ENCODE assay signal across 10 cellular contexts in genomic region chr7:24936121-24936824, GRCh38. TPM values are rescaled to one million over a fixed set of nuclear protein-coding genes. Genes with fewer than 3 reads are reported as not detected.
DNase-seq lines count a peak whose midpoint lies in the region; ATAC-seq and TF ChIP-seq lines count a peak whose summit lies in the region.
"Had no signal": no experiment of that assay in that cellular context is flagged by ENCODE, and none has a peak within 500 bp of the region (broad histone marks: within the 10 kb centered on the region; RNA-seq: fewer than 3 reads in every experiment).

No MANE protein-coding gene starts in this region.

- H3K36me3 ChIP-seq in A673 (ENCODE audit: insufficient read depth, low read length, poor library complexity, severe bottlenecking): no peaks in the 10 kb centered on the region

- H3K9me3 ChIP-seq in A673 (ENCODE audit: low read depth, low read length, poor library complexity, severe bottlenecking): no peaks in the 10 kb centered on the region
- H3K9me3 ChIP-seq: spleen had no signal

- CTCF ChIA-PET in A673 (lab: Charles Lee): no interaction called here

- no peak overlapping the region for H3K4me3 ChIP-seq in A673 (ENCODE audit: low read depth, low read length, poor library complexity, severe bottlenecking)
- H3K4me3 ChIP-seq: spleen had no signal

- no peaks in the 10 kb centered on the region for H3K27me3 ChIP-seq in A673 (replicated peaks; ENCODE audit: insufficient read depth, low read depth, low read length, poor library complexity)
- H3K27me3 ChIP-seq: spleen had no signal

- POLR2A ChIA-PET in A673 (lab: Charles Lee; ENCODE audit: low non-redundant PET): no interaction called here

- H3K36me3 Mint-ChIP-seq in activated T-helper 1 cell treated with anti-CD3 and anti-CD28 coated beads, Interleukin-12 subunit alpha, Interleukin-12 subunit beta, Interleukin-2, Interleukin-4 antibody, amounts not matched to agents 30 ng/mL and 10 ng/mL and 1 ng/mL, durations not matched to agents 14 hours and 24 hours and 36 hours (ENCODE audit: low read depth): peaks cover 40% of the 10 kb centered on the region

- BruUV-seq in A673 (replicated peaks; lab: Mats Ljungman, UMichigan): no TSS peak

- TF ChIP-seq CTCF in A673 (conservative IDR thresholded peaks at IDR 0.05; ENCODE audit: low read depth, low read length): no peak

- H3K4me3 Mint-ChIP-seq in activated T-helper 1 cell treated with anti-CD3 and anti-CD28 coated beads, Interleukin-12 subunit alpha, Interleukin-12 subunit beta, Interleukin-2, Interleukin-4 antibody, amounts not matched to agents 30 ng/mL and 10 ng/mL and 1 ng/mL, durations not matched to agents 14 hours and 24 hours and 36 hours: peak overlapping the region; percentile 1

- peaks cover 16% of the 10 kb centered on the region for H3K9me3 Mint-ChIP-seq in activated T-helper 1 cell treated with anti-CD3 and anti-CD28 coated beads, Interleukin-12 subunit alpha, Interleukin-12 subunit beta, Interleukin-2, Interleukin-4 antibody, amounts not matched to agents 30 ng/mL and 10 ng/mL and 1 ng/mL, durations not matched to agents 14 hours and 24 hours and 36 hours

- DNase-seq in A673 (ENCODE audit: low spot score) (peak; percentile 34), GM19238 (ENCODE audit: insufficient read length, low spot score) (peak; percentile 22), germinal center (ENCODE audit: low spot score) (no peak), NCI-H2029 (lab: John Stamatoyannopoulos, UW) (no peak), GF-D8 (lab: John Stamatoyannopoulos, UW) (no peak)
- DNase-seq in activated T-helper 1 cell treated with anti-CD3 and anti-CD28 coated beads, Interleukin-12 subunit alpha, Interleukin-12 subunit beta, Interleukin-2, Interleukin-4 antibody, amounts not matched to agents 30 ng/mL and 10 ng/mL and 1 ng/mL, durations not matched to agents 14 hours and 24 hours and 36 hours (ENCODE audit: low spot score): no peak
- DNase-seq in activated naive CD4-positive, alpha-beta T cell treated with Interleukin-2 at 50 U/mL for 16 hours: no peak
- DNase-seq: SHP77 treated with DMSO at 0.1 percent for 48 hours, spleen had no signal

- ATAC-seq in HG03060 (IDR thresholded peaks at IDR 0.05; ENCODE audit: low read depth, unreplicated experiment): peak; percentile 57

- no peak overlapping the region for H3K27ac ChIP-seq in A673 (ENCODE audit: low read depth, low read length, poor library complexity, severe bottlenecking)

- H3K27me3 Mint-ChIP-seq in activated T-helper 1 cell treated with anti-CD3 and anti-CD28 coated beads, Interleukin-12 subunit alpha, Interleukin-12 subunit beta, Interleukin-2, Interleukin-4 antibody, amounts not matched to agents 30 ng/mL and 10 ng/mL and 1 ng/mL, durations not matched to agents 14 hours and 24 hours and 36 hours (ENCODE audit: insufficient read depth): no peaks in the 10 kb centered on the region

- peak overlapping the region; percentile 3 for H3K27ac Mint-ChIP-seq in activated T-helper 1 cell treated with anti-CD3 and anti-CD28 coated beads, Interleukin-12 subunit alpha, Interleukin-12 subunit beta, Interleukin-2, Interleukin-4 antibody, amounts not matched to agents 30 ng/mL and 10 ng/mL and 1 ng/mL, durations not matched to agents 14 hours and 24 hours and 36 hours

- peaks cover 25% of the 10 kb centered on the region for H3K4me1 ChIP-seq in A673 (ENCODE audit: insufficient read depth, low read length, poor library complexity, severe bottlenecking)

- H3K4me1 Mint-ChIP-seq in activated T-helper 1 cell treated with anti-CD3 and anti-CD28 coated beads, Interleukin-12 subunit alpha, Interleukin-12 subunit beta, Interleukin-2, Interleukin-4 antibody, amounts not matched to agents 30 ng/mL and 10 ng/mL and 1 ng/mL, durations not matched to agents 14 hours and 24 hours and 36 hours (ENCODE audit: low read depth): peaks cover 73% of the 10 kb centered on the region

- intact Hi-C loops in A673 (cut with micrococcal nuclease; ENCODE audit: unreplicated experiment): no loop called here
- intact Hi-C loops in activated T-helper 1 cell treated with anti-CD3 and anti-CD28 coated beads, Interleukin-12 subunit alpha, Interleukin-12 subunit beta, Interleukin-2, Interleukin-4 antibody, amounts not matched to agents 30 ng/mL and 10 ng/mL and 1 ng/mL, durations not matched to agents 14 hours and 24 hours and 36 hours (cut with micrococcal nuclease): no loop called here

RNA-seq across cellular contexts. Expression of gene OSBPL3, which starts 43.7 kb away (rescaled TPM):
- total RNA-seq in A673 (2021): 17.1 and 21.4 TPM in 2 replicates
- total RNA-seq in activated T-helper 1 cell treated with anti-CD3 and anti-CD28 coated beads, Interleukin-12 subunit alpha, Interleukin-12 subunit beta, Interleukin-2, Interleukin-4 antibody, amounts not matched to agents 30 ng/mL and 10 ng/mL and 1 ng/mL, durations not matched to agents 14 hours and 24 hours and 36 hours: 90.6 and 101 TPM in 2 replicates

Comparison
In these comparisons a context has a peak if more than half of its experiments do, and no peak if none do; other contexts are left out.
1. DNase-seq: peak in A673 (single experiment) and GM19238 (single experiment); none in activated T-helper 1 cell treated with anti-CD3 and anti-CD28 coated beads, Interleukin-12 subunit alpha, Interleukin-12 subunit beta, Interleukin-2, Interleukin-4 antibody, amounts not matched to agents 30 ng/mL and 10 ng/mL and 1 ng/mL, durations not matched to agents 14 hours and 24 hours and 36 hours (single experiment), germinal center (single experiment), NCI-H2029 (single experiment), GF-D8 (single experiment) and activated naive CD4-positive, alpha-beta T cell treated with Interleukin-2 at 50 U/mL for 16 hours (single experiment).